Comparison of ENCODE assay signal across 8 cellular contexts in the genomic region with DNA sequence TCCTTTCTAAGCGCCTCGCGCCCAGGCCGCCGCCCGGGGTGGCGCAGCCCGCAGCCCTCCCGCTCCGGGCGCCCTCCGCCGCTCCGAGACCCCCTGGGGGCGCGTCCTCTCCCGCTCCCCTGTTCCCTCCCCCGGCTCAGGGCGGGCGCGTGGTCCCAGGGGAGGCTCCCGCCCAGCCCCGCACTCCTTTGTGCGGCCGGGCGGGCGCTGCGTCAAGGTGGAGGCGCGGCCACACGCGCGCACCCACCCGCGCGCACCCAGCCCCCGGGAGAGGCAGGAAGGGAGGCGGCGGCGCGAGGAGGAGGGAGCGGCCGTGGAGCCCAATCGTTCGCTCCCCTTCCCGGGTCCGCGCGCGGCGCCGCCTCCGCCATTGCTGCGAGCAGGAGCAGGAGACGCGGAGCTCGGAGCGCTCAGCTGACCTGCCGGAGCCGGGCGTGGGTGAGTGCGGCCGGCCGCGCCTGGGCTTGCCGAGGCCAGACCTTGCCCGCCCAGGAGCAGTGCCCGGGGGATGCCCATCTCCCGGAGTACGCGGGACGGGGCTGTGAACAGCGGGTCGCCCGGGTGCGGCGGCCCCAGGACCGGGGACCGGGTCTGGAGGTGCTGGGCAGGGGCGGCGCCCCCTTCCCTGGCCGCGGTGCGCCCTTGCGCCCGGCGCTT. TPM values are rescaled to one million over a fixed set of nuclear protein-coding genes. Genes with fewer than 3 reads are reported as not detected.
DNase-seq lines count a peak whose midpoint lies in the region; ATAC-seq, FAIRE-seq and TF ChIP-seq lines count a peak whose summit lies in the region.

NSG1 (plus strand) TSS at position 367 of the 657 bp plus-strand sequence. CDS start 528 bp downstream, outside the sequence.

- H3K27me3 ChIP-seq in neural progenitor cell = peaks cover 92% of the 10 kb centered on the region

- H3K4me3 ChIP-seq in AG04449 (ENCODE audit: low read depth, low read length) (peak within 1 kb of the TSS; percentile 29), epithelial cell of proximal tubule (ENCODE audit: low read depth, low read length) (peak within 1 kb of the TSS; percentile 45), neural progenitor cell (peak within 1 kb of the TSS; percentile 85)

- no peaks in the 10 kb centered on the region for H3K36me3 ChIP-seq in neural progenitor cell

- H3K27ac ChIP-seq in neural progenitor cell = no peak within 1 kb of the TSS

- ATAC-seq in HG03378 (IDR thresholded peaks at IDR 0.05; ENCODE audit: unreplicated experiment) = no peak

- peak within 1 kb of the TSS; percentile 96 for H3K4me2 ChIP-seq in neural progenitor cell

- H3K27me3 Mint-ChIP-seq in neural progenitor cell (ENCODE audit: insufficient read depth, low read depth) = peaks cover 58% of the 10 kb centered on the region

- H3K4me1 ChIP-seq in neural progenitor cell = peaks cover 22% of the 10 kb centered on the region

- no peak within 1 kb of the TSS for H3K27ac Mint-ChIP-seq in neural progenitor cell

- H3K9ac ChIP-seq in neural progenitor cell = no peak within 1 kb of the TSS

- H4K20me1 ChIP-seq in neural progenitor cell (ENCODE audit: low read depth) = peaks cover 24% of the 10 kb centered on the region

- H3K4me1 Mint-ChIP-seq in neural progenitor cell = peaks cover 17% of the 10 kb centered on the region

- DNase-seq in AG04449 (ENCODE audit: low read depth, low spot score) = no peak
- DNase-seq in HTR-8/SVneo (ENCODE audit: insufficient read length, low spot score) = peak; percentile 36
- DNase-seq in epithelial cell of proximal tubule (ENCODE audit: low read depth) = no peak
- DNase-seq in neural progenitor cell (ENCODE audit: low spot score) = peak; percentile 73
- no peak for DNase-seq in medulla oblongata (ENCODE audit: extremely low spot score)
- no peak for DNase-seq in amniotic stem cell (lab: John Stamatoyannopoulos, UW)

- POLR2A ChIA-PET in AG04449 (lab: Yijun Ruan, JAX) = no interaction called here
- POLR2A ChIA-PET in activated CD8-positive, alpha-beta memory T cell treated with anti-CD3 and anti-CD28 coated beads for 36 hours (lab: Charles Lee) = no interaction called here

- CTCF ChIA-PET in AG04449 (lab: Yijun Ruan, JAX) = interaction anchor here (0.8 kb wide), 1 partner anchor 9 kb away, joined by 3 read pairs; no protein-coding TSS in a partner anchor
- CTCF ChIA-PET in activated CD8-positive, alpha-beta memory T cell treated with anti-CD3 and anti-CD28 coated beads for 36 hours (lab: Charles Lee) = no interaction called here

- peak within 1 kb of the TSS; percentile 88 for H3K4me3 Mint-ChIP-seq in neural progenitor cell

- no peaks in the 10 kb centered on the region for H3K9me3 ChIP-seq in neural progenitor cell (ENCODE audit: low read depth)

- H2AFZ ChIP-seq in neural progenitor cell (replicated peaks) = peak within 1 kb of the TSS; percentile 98

- no peaks in the 10 kb centered on the region for H3K79me2 ChIP-seq in neural progenitor cell (ENCODE audit: low read depth)

- H3K9me3 Mint-ChIP-seq in neural progenitor cell = no peaks in the 10 kb centered on the region

- TF ChIP-seq CTCF in AG04449 (IDR thresholded peaks at IDR 0.05; ENCODE audit: insufficient read depth, low read length, missing control alignments) = no peak
- TF ChIP-seq CTCF in epithelial cell of proximal tubule (conservative IDR thresholded peaks at IDR 0.05; ENCODE audit: low read depth, low read length) = no peak
- no peak for TF ChIP-seq CTCF in neural progenitor cell (IDR thresholded peaks at IDR 0.05)

- H3K36me3 Mint-ChIP-seq in neural progenitor cell = peaks cover 5% of the 10 kb centered on the region

- FAIRE-seq in HTR-8/SVneo (lab: Jason Lieb, UNC) = no peak

- peaks cover 4% of the 10 kb centered on the region for H3F3A ChIP-seq in neural progenitor cell (ENCODE audit: low read depth)

RNA-seq across cellular contexts. Expression of gene NSG1, which starts in this region (rescaled TPM):
- 10 to 100 TPM; 11.7 to 12.0 TPM for total RNA-seq in activated CD8-positive, alpha-beta memory T cell treated with anti-CD3 and anti-CD28 coated beads for 36 hours
- total RNA-seq in epithelial cell of proximal tubule = 1.6 and 3.2 TPM in 2 replicates
- total RNA-seq in neural progenitor cell (ENCODE audit: low replicate concordance) = 17.9 and 41.6 TPM in 2 replicates

Comparison
In these comparisons a context has a peak if more than half of its experiments do, and no peak if none do; other contexts are left out.
1. DNase-seq: peak in HTR-8/SVneo (single experiment) and neural progenitor cell (single experiment); none in AG04449 (single experiment), epithelial cell of proximal tubule (single experiment), medulla oblongata (single experiment) and amniotic stem cell (single experiment).
2. H3K4me3 ChIP-seq: peak in every context shown above with its lines; median percentile 85 in neural progenitor cell; 45 in epithelial cell of proximal tubule; 29 in AG04449.